ENCODE assay signal across 5 cellular contexts in genomic region chr5:154129013-154129412, GRCh38.
"Had no signal": no experiment of that assay in that cellular context is flagged by ENCODE, and none has a peak within 500 bp of the region (broad histone marks: within the 10 kb centered on the region; RNA-seq: fewer than 3 reads in every experiment).

No MANE protein-coding gene starts in this region.

- DNase-seq: IMR-90, KBM-7 had no signal

- H3K4me3 ChIP-seq: K562 had no signal

- H3K27ac ChIP-seq: HL-60 had no signal

- ATAC-seq: HepG2, K562 had no signal
